In the genomic region with DNA sequence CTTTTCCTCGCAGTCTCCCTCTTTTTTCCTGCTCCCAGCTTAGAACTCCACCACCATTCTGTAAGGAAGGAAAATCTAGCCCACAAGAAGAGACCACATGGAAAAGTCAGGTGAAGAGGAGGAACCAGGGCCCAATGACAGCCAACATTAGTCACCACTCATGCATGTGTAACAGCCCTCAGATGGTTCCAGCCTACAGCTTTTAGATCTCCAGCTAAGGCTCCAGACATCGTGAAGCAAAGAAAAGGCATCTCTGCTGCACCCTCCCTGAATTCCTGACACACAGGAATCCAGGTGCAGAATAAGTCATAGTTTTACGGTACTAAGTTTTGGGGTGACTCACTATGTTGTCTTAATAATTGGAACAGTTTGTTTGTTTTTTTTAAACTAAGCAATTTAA, we compare ENCODE assay signal across 2 cellular contexts.
TF ChIP-seq lines count a peak whose summit lies in the region.

No MANE protein-coding gene starts in this region.

TF ChIP-seq in A549, 52 proteins besides CTCF, POLR2A, EP300 and RAD21 (continued from another document):
- TF ChIP-seq, protein P1, sequence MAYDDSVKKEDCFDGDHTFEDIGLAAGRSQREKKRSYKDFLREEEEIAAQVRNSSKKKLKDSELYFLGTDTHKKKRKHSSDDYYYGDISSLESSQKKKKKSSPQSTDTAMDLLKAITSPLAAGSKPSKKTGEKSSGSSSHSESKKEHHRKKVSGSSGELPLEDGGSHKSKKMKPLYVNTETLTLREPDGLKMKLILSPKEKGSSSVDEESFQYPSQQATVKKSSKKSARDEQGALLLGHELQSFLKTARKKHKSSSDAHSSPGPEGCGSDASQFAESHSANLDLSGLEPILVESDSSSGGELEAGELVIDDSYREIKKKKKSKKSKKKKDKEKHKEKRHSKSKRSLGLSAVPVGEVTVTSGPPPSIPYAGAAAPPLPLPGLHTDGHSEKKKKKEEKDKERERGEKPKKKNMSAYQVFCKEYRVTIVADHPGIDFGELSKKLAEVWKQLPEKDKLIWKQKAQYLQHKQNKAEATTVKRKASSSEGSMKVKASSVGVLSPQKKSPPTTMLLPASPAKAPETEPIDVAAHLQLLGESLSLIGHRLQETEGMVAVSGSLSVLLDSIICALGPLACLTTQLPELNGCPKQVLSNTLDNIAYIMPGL (CRISPR knock-in tag; IDR thresholded peaks at IDR 0.05; ENCODE audit: borderline replicate concordance) = no peak
- TF ChIP-seq JUNB (IDR thresholded peaks at IDR 0.05) (no peak), HDAC2 (IDR thresholded peaks at IDR 0.05) (no peak), FOSL2 (IDR thresholded peaks at IDR 0.05) (no peak), FOSL2 (CRISPR knock-in tag; IDR thresholded peaks at IDR 0.05) (peak; percentile 69), HOXB13 (CRISPR knock-in tag; IDR thresholded peaks at IDR 0.05; ENCODE audit: low read depth) (no peak), SREBF2 (IDR thresholded peaks at IDR 0.05) (no peak), ZSCAN20 (CRISPR knock-in tag; IDR thresholded peaks at IDR 0.05) (no peak), RARB (CRISPR knock-in tag; IDR thresholded peaks at IDR 0.05) (no peak), RFX5 (IDR thresholded peaks at IDR 0.05) (no peak), MAFK (IDR thresholded peaks at IDR 0.05; ENCODE audit: partially characterized antibody) (no peak), ESRRA (IDR thresholded peaks at IDR 0.05; ENCODE audit: borderline replicate concordance, low read length) (no peak)
- TF ChIP-seq, protein P2, sequence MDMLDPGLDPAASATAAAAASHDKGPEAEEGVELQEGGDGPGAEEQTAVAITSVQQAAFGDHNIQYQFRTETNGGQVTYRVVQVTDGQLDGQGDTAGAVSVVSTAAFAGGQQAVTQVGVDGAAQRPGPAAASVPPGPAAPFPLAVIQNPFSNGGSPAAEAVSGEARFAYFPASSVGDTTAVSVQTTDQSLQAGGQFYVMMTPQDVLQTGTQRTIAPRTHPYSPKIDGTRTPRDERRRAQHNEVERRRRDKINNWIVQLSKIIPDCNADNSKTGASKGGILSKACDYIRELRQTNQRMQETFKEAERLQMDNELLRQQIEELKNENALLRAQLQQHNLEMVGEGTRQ (IDR thresholded peaks at IDR 0.05) = no peak

TF ChIP-seq in Ishikawa, 13 proteins besides CTCF, POLR2A, EP300 and RAD21 (continued from another document):
- TF ChIP-seq FOXM1 (IDR thresholded peaks at IDR 0.05; ENCODE audit: borderline replicate concordance, low read depth) = peak; percentile 89; the same call in 1 of the 2 replicates
- no peak for TF ChIP-seq EGR1 (IDR thresholded peaks at IDR 0.05)
- TF ChIP-seq, protein P3, sequence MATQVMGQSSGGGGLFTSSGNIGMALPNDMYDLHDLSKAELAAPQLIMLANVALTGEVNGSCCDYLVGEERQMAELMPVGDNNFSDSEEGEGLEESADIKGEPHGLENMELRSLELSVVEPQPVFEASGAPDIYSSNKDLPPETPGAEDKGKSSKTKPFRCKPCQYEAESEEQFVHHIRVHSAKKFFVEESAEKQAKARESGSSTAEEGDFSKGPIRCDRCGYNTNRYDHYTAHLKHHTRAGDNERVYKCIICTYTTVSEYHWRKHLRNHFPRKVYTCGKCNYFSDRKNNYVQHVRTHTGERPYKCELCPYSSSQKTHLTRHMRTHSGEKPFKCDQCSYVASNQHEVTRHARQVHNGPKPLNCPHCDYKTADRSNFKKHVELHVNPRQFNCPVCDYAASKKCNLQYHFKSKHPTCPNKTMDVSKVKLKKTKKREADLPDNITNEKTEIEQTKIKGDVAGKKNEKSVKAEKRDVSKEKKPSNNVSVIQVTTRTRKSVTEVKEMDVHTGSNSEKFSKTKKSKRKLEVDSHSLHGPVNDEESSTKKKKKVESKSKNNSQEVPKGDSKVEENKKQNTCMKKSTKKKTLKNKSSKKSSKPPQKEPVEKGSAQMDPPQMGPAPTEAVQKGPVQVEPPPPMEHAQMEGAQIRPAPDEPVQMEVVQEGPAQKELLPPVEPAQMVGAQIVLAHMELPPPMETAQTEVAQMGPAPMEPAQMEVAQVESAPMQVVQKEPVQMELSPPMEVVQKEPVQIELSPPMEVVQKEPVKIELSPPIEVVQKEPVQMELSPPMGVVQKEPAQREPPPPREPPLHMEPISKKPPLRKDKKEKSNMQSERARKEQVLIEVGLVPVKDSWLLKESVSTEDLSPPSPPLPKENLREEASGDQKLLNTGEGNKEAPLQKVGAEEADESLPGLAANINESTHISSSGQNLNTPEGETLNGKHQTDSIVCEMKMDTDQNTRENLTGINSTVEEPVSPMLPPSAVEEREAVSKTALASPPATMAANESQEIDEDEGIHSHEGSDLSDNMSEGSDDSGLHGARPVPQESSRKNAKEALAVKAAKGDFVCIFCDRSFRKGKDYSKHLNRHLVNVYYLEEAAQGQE (IDR thresholded peaks at IDR 0.05; ENCODE audit: low read depth) = no peak
- TF ChIP-seq CREB1 (IDR thresholded peaks at IDR 0.05; ENCODE audit: low read depth) = no peak
- TF ChIP-seq ZBTB7A (IDR thresholded peaks at IDR 0.05; ENCODE audit: low read depth) = no peak
- peak; percentile 95 for TF ChIP-seq TCF12 (IDR thresholded peaks at IDR 0.05; ENCODE audit: low read depth)
- TF ChIP-seq YY1 (IDR thresholded peaks at IDR 0.05; ENCODE audit: low read depth) = no peak
- TF ChIP-seq, protein P4, sequence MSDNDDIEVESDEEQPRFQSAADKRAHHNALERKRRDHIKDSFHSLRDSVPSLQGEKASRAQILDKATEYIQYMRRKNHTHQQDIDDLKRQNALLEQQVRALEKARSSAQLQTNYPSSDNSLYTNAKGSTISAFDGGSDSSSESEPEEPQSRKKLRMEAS (IDR thresholded peaks at IDR 0.05) = peak; percentile 54; the same call in 1 of the 2 replicates
